In genomic region chr5:153562189-153562588, GRCh38 we compare ENCODE assay signal across 17 cellular contexts.
DNase-seq lines count a peak whose midpoint lies in the region; ATAC-seq and TF ChIP-seq lines count a peak whose summit lies in the region.
"Had no signal": no experiment of that assay in that cellular context is flagged by ENCODE, and none has a peak within 500 bp of the region (broad histone marks: within the 10 kb centered on the region; RNA-seq: fewer than 3 reads in every experiment).

No MANE protein-coding gene starts in this region.

- no peak for TF ChIP-seq CTCF in fibroblast of lung (conservative IDR thresholded peaks at IDR 0.05 in 1 of 2, IDR thresholded peaks at IDR 0.05 in 1 of 2; ENCODE audit: low read depth in 1 of 2, low read length in 2 of 2)
- TF ChIP-seq CTCF in osteoblast (IDR thresholded peaks at IDR 0.05; ENCODE audit: extremely low read depth, low read depth, low read length) = no peak

- H3K9ac ChIP-seq in fibroblast of lung (ENCODE audit: insufficient read depth, low read length) = no peak overlapping the region
- H3K9ac ChIP-seq: BLaER1 treated with 17β-estradiol and CSF1 and Interleukin-3, amounts not matched to agents 10 nM and 100 nM had no signal

- H3K4me2 ChIP-seq in fibroblast of lung (ENCODE audit: extremely low read depth, insufficient read depth, low read length) (peak overlapping the region; percentile 33), osteoblast (ENCODE audit: insufficient read depth, low read length) (no peak overlapping the region)
- H3K4me2 ChIP-seq: BLaER1 treated with 17β-estradiol and CSF1 and Interleukin-3, amounts not matched to agents 10 nM and 100 nM had no signal

- H3K4me3 ChIP-seq in fibroblast of lung (replicated peaks in 1 of 4; ENCODE audit: control extremely low read depth in 1 of 4, insufficient read depth in 1 of 4, low read depth in 3 of 4, low read length in 4 of 4) = no peak overlapping the region
- no peak overlapping the region for H3K4me3 ChIP-seq in osteoblast (ENCODE audit: insufficient read depth, low read length)
- H3K4me3 ChIP-seq: BLaER1 treated with 17β-estradiol and CSF1 and Interleukin-3, amounts not matched to agents 10 nM and 100 nM; coronary artery; psoas muscle; SK-N-MC had no signal

- H3K79me2 ChIP-seq in fibroblast of lung (ENCODE audit: control insufficient read depth, insufficient read depth, low read length) (no peaks in the 10 kb centered on the region), osteoblast (ENCODE audit: insufficient read depth, low read length) (no peaks in the 10 kb centered on the region)

- H2AFZ ChIP-seq in fibroblast of lung (ENCODE audit: low read length) (no peak overlapping the region), osteoblast (ENCODE audit: low read length) (no peak overlapping the region)

- ATAC-seq in HG02840 (IDR thresholded peaks at IDR 0.05; ENCODE audit: low FRiP score, unreplicated experiment) = no peak
- ATAC-seq in HG03196 (IDR thresholded peaks at IDR 0.05; ENCODE audit: unreplicated experiment) = no peak
- ATAC-seq: activated CD4-positive, CD25-positive, alpha-beta regulatory T cell treated with anti-CD3 and anti-CD28 coated beads, Interleukin-2, amount 50 U/mL, for 24 hours; psoas muscle had no signal

- no peak overlapping the region for H3K27ac ChIP-seq in fibroblast of lung (ENCODE audit: insufficient read depth, low read length)
- no peak overlapping the region for H3K27ac ChIP-seq in osteoblast (ENCODE audit: low read depth, low read length)
- H3K27ac ChIP-seq: BLaER1 treated with 17β-estradiol and CSF1 and Interleukin-3, amounts not matched to agents 10 nM and 100 nM; coronary artery; psoas muscle; SK-N-MC had no signal

- H3K4me1 ChIP-seq in fibroblast of lung (ENCODE audit: control insufficient read depth, extremely low read depth, insufficient read depth, low read length) (peaks cover 6% of the 10 kb centered on the region), osteoblast (ENCODE audit: insufficient read depth, low read length) (peaks cover 5% of the 10 kb centered on the region)
- H3K4me1 ChIP-seq: psoas muscle had no signal

- no peaks in the 10 kb centered on the region for H4K20me1 ChIP-seq in fibroblast of lung (ENCODE audit: control insufficient read depth, extremely low read depth, insufficient read depth, low read length)
- H4K20me1 ChIP-seq in osteoblast (ENCODE audit: insufficient read depth, low read length) = no peaks in the 10 kb centered on the region
- H4K20me1 ChIP-seq: BLaER1 treated with 17β-estradiol and CSF1 and Interleukin-3, amounts not matched to agents 10 nM and 100 nM had no signal

- DNase-seq in GM03348 (ENCODE audit: low spot score) (peak; percentile 62), RPMI7951 (ENCODE audit: low read depth) (peak; percentile 41), fibroblast of lung (ENCODE audit: low read depth in 2 of 2) (peak; percentile 48 to 79), osteoblast (ENCODE audit: insufficient read length, low spot score, missing footprints) (peak; percentile 49), NCI-H526 treated with DMSO at 0.1 percent for 48 hours (lab: John Stamatoyannopoulos, UW) (no peak), amygdala (lab: John Stamatoyannopoulos, UW) (no peak)
- DNase-seq: DND-41; Kasumi-1; NK-92 treated with Interleukin-12 subunit alpha and Interleukin-12 subunit beta, amount 100 ng/mL, for 24 hours; psoas muscle; stimulated activated CD4-positive, alpha-beta T cell treated with anti-CD3 and anti-CD28 coated beads, Interleukin-2, amount 100 ng/mL, for 48 hours had no signal

- H3K36me3 ChIP-seq in fibroblast of lung (ENCODE audit: control insufficient read depth, insufficient read depth, low read length) (no peaks in the 10 kb centered on the region), osteoblast (ENCODE audit: insufficient read depth, low read length) (no peaks in the 10 kb centered on the region)
- H3K36me3 ChIP-seq: BLaER1 treated with 17β-estradiol and CSF1 and Interleukin-3, amounts not matched to agents 10 nM and 100 nM had no signal

- H3K9me3 ChIP-seq in fibroblast of lung (ENCODE audit: control insufficient read depth, insufficient read depth, low read depth, low read length) (no peaks in the 10 kb centered on the region), osteoblast (ENCODE audit: low read depth, low read length) (no peaks in the 10 kb centered on the region)
- H3K9me3 ChIP-seq: psoas muscle had no signal

- no peaks in the 10 kb centered on the region for H3K27me3 ChIP-seq in fibroblast of lung (ENCODE audit: control insufficient read depth, insufficient read depth, low read length)
- no peaks in the 10 kb centered on the region for H3K27me3 ChIP-seq in osteoblast (ENCODE audit: insufficient read depth, low read length)
- H3K27me3 ChIP-seq: BLaER1 treated with 17β-estradiol and CSF1 and Interleukin-3, amounts not matched to agents 10 nM and 100 nM had no signal

Comparison
In these comparisons a context has a peak if more than half of its experiments do, and no peak if none do; other contexts are left out.
1. DNase-seq: peak in GM03348 (single experiment), RPMI7951 (single experiment), fibroblast of lung (2 of 2) and osteoblast (single experiment); none in NCI-H526 treated with DMSO at 0.1 percent for 48 hours (single experiment) and amygdala (0 of 56).